ENCODE assay signal across 11 cellular contexts in the genomic region with DNA sequence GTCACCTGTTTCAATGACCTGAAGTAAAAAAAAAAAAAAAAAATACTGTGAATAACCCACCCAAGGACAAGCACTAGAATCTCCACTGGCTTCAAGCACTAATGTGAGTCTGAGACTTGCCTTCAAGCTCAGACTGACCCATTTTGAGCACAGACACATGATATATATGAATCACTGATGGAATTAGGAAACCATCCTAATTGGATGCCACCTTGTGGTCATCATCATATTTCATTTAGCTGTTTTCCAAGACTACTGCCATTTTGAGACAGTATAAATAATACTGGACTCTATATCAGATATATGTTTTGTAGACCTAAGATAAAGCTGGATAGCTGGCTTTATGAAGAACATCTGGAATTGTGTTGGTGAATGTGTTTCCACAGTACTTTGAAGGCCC.
DNase-seq lines count a peak whose midpoint lies in the region; ATAC-seq, FAIRE-seq and TF ChIP-seq lines count a peak whose summit lies in the region.
"Had no signal": no experiment of that assay in that cellular context is flagged by ENCODE, and none has a peak within 500 bp of the region (broad histone marks: within the 10 kb centered on the region; RNA-seq: fewer than 3 reads in every experiment).

No MANE protein-coding gene starts in this region.

- in situ Hi-C loops in HepG2 (cut with HindIII; ENCODE audit: extremely low pct_ligation_motif_present, low pct_unique_long_range_greater_than_20kb): no loop called here

- DNase-seq in HepG2 (ENCODE audit: low spot score): peak; percentile 0
- DNase-seq in right lobe of liver: no peak
- DNase-seq in LNCaP clone FGC (ENCODE audit: low read depth): peak; percentile 1
- DNase-seq in astrocyte (ENCODE audit: low read depth): peak; percentile 0
- no peak for DNase-seq in stimulated activated CD4-positive, alpha-beta T cell treated with anti-CD3 and anti-CD28 coated beads, Interleukin-2, amount 100 ng/mL, for 48 hours
- no peak for DNase-seq in dedifferentiated amniotic fluid mesenchymal stem cell (ENCODE audit: extremely low spot score)
- DNase-seq in cortex of kidney (lab: John Stamatoyannopoulos, UW): no peak
- DNase-seq: activated CD4-positive, alpha-beta memory T cell treated with anti-CD3 and anti-CD28 coated beads, Interleukin-2, amount 10 ng/mL, durations not matched to agents 7 days and 5 days; T-cell had no signal

- H3K79me2 ChIP-seq in HepG2 (ENCODE audit: insufficient read depth, low read length): no peaks in the 10 kb centered on the region
- H3K79me2 ChIP-seq in astrocyte (ENCODE audit: insufficient read depth, low read length): no peaks in the 10 kb centered on the region

- H3K4me3 ChIP-seq in HepG2 (replicated peaks in 1 of 3; ENCODE audit: insufficient read depth in 1 of 3, low read depth in 2 of 3, low read length in 3 of 3) (no peak overlapping the region), right lobe of liver (no peak overlapping the region), LNCaP clone FGC (ENCODE audit: low read depth, low read length) (no peak overlapping the region), astrocyte (ENCODE audit: insufficient read depth, low read depth, low read length) (no peak overlapping the region)
- H3K4me3 ChIP-seq: K562 had no signal

- H3K9ac ChIP-seq in HepG2 (ENCODE audit: insufficient read depth, low read depth, low read length) (no peak overlapping the region), astrocyte (ENCODE audit: low read length) (no peak overlapping the region)

- no peak for TF ChIP-seq RAD21 in HepG2 (CRISPR knock-in tag; IDR thresholded peaks at IDR 0.05)

- H3K36me3 ChIP-seq in HepG2 (replicated peaks in 1 of 2; ENCODE audit: control insufficient read depth in 1 of 2, insufficient read depth in 2 of 2, low read length in 2 of 2) (no peaks in the 10 kb centered on the region), right lobe of liver (no peaks in the 10 kb centered on the region), astrocyte (ENCODE audit: insufficient read depth, low read length) (no peaks in the 10 kb centered on the region)

- ATAC-seq in HepG2 (no peak), right lobe of liver (no peak), HG03108 (IDR thresholded peaks at IDR 0.05; ENCODE audit: unreplicated experiment) (no peak)
- ATAC-seq: K562, T-cell had no signal

- no peak for TF ChIP-seq CTCF in HepG2 (CRISPR knock-in tag; IDR thresholded peaks at IDR 0.05)
- peak in 1 of 4 donors; percentile 10 for TF ChIP-seq CTCF in right lobe of liver (IDR thresholded peaks at IDR 0.05)
- TF ChIP-seq CTCF in LNCaP clone FGC (IDR thresholded peaks at IDR 0.05; ENCODE audit: control insufficient read depth, extremely low read depth, insufficient read depth): 0 out of 2 replicates have a peak, but pooled peaks have one; percentile 17
- TF ChIP-seq CTCF in astrocyte (IDR thresholded peaks at IDR 0.05; ENCODE audit: insufficient read depth, low read depth, low read length): peak; percentile 13

- intact Hi-C loops in HepG2 (cut with micrococcal nuclease; ENCODE audit: unreplicated experiment) (no loop called here), right lobe of liver (cut with DNase I) (no loop called here)

- no peaks in the 10 kb centered on the region for H3K9me3 ChIP-seq in HepG2 (ENCODE audit: low read length)
- no peaks in the 10 kb centered on the region for H3K9me3 ChIP-seq in right lobe of liver
- no peaks in the 10 kb centered on the region for H3K9me3 ChIP-seq in astrocyte (ENCODE audit: insufficient read depth, low read depth, low read length)

- H3K4me2 ChIP-seq in HepG2 (ENCODE audit: low read depth, low read length): no peak overlapping the region
- H3K4me2 ChIP-seq in astrocyte (ENCODE audit: low read length): no peak overlapping the region

- CTCF ChIA-PET in HepG2 (lab: Yijun Ruan, JAX; ENCODE audit: low intra/inter-chr PET ratio, low total read pairs): no interaction called here

- TF ChIP-seq POLR2A in HepG2 (IDR thresholded peaks at IDR 0.05; ENCODE audit: insufficient read depth in 1 of 2, low read depth in 2 of 2, low read length in 2 of 2): no peak
- no peak for TF ChIP-seq POLR2A in right lobe of liver (IDR thresholded peaks at IDR 0.05)

- FAIRE-seq in HepG2 (lab: Jason Lieb, UNC) (no peak), astrocyte (lab: Jason Lieb, UNC) (no peak)
- FAIRE-seq: K562 had no signal

- no peaks in the 10 kb centered on the region for H3K9me3 Mint-ChIP-seq in astrocyte (ENCODE audit: unreplicated experiment)
- H3K9me3 Mint-ChIP-seq: activated CD4-positive, alpha-beta memory T cell treated with anti-CD3 and anti-CD28 coated beads, Interleukin-2, amount 10 ng/mL, durations not matched to agents 7 days and 5 days; T-cell had no signal

- H3K36me3 Mint-ChIP-seq in astrocyte (ENCODE audit: low read depth, unreplicated experiment): no peaks in the 10 kb centered on the region
- H3K36me3 Mint-ChIP-seq: T-cell had no signal

- H3K4me1 ChIP-seq in HepG2 (ENCODE audit: insufficient read depth, low read length): no peaks in the 10 kb centered on the region
- H3K4me1 ChIP-seq in right lobe of liver: no peaks in the 10 kb centered on the region
- no peaks in the 10 kb centered on the region for H3K4me1 ChIP-seq in astrocyte (ENCODE audit: insufficient read depth, low read length)

- H2AFZ ChIP-seq in HepG2 (ENCODE audit: low read length) (no peak overlapping the region), astrocyte (ENCODE audit: low read depth, low read length) (no peak overlapping the region)

- H3K4me3 Mint-ChIP-seq in astrocyte (ENCODE audit: unreplicated experiment): no peak overlapping the region
- H3K4me3 Mint-ChIP-seq: activated CD4-positive, alpha-beta memory T cell treated with anti-CD3 and anti-CD28 coated beads, Interleukin-2, amount 10 ng/mL, durations not matched to agents 7 days and 5 days; T-cell had no signal

- POLR2A ChIA-PET in HepG2 (lab: Yijun Ruan, JAX): no interaction called here

- no peaks in the 10 kb centered on the region for H4K20me1 ChIP-seq in HepG2 (ENCODE audit: insufficient read depth, low read length)
- no peaks in the 10 kb centered on the region for H4K20me1 ChIP-seq in astrocyte (ENCODE audit: insufficient read depth, low read length)

- no TSS peak for BruUV-seq in HepG2 (replicated peaks; lab: Mats Ljungman, UMichigan)

- H3K27ac ChIP-seq in HepG2 (ENCODE audit: extremely low read length, insufficient read depth, low read length) (no peak overlapping the region), right lobe of liver (no peak overlapping the region), astrocyte (ENCODE audit: low read depth, low read length) (no peak overlapping the region)

- H3K27ac Mint-ChIP-seq in astrocyte (ENCODE audit: unreplicated experiment): no peak overlapping the region
- H3K27ac Mint-ChIP-seq: activated CD4-positive, alpha-beta memory T cell treated with anti-CD3 and anti-CD28 coated beads, Interleukin-2, amount 10 ng/mL, durations not matched to agents 7 days and 5 days; T-cell had no signal

- H3K27me3 Mint-ChIP-seq in astrocyte (ENCODE audit: low read depth, unreplicated experiment): no peaks in the 10 kb centered on the region
- H3K27me3 Mint-ChIP-seq: activated CD4-positive, alpha-beta memory T cell treated with anti-CD3 and anti-CD28 coated beads, Interleukin-2, amount 10 ng/mL, durations not matched to agents 7 days and 5 days; T-cell had no signal

- TF ChIP-seq EP300 in HepG2 (IDR thresholded peaks at IDR 0.05; ENCODE audit: low read depth in 2 of 2, low read length in 2 of 2): no peak
- TF ChIP-seq EP300 in HepG2 (CRISPR knock-in tag; IDR thresholded peaks at IDR 0.05; ENCODE audit: borderline replicate concordance): no peak

- no peaks in the 10 kb centered on the region for H3K4me1 Mint-ChIP-seq in astrocyte (ENCODE audit: low read depth, unreplicated experiment)
- H3K4me1 Mint-ChIP-seq: activated CD4-positive, alpha-beta memory T cell treated with anti-CD3 and anti-CD28 coated beads, Interleukin-2, amount 10 ng/mL, durations not matched to agents 7 days and 5 days; T-cell had no signal

- no peaks in the 10 kb centered on the region for H3K27me3 ChIP-seq in HepG2 (ENCODE audit: control insufficient read depth in 1 of 2, insufficient read depth in 2 of 2, low read length in 2 of 2)
- H3K27me3 ChIP-seq in right lobe of liver: no peaks in the 10 kb centered on the region
- no peaks in the 10 kb centered on the region for H3K27me3 ChIP-seq in astrocyte (ENCODE audit: insufficient read depth, low read length)

TF ChIP-seq in HepG2, 621 proteins besides CTCF, POLR2A, EP300 and RAD21:
- TF ChIP-seq SIX4 (CRISPR knock-in tag; IDR thresholded peaks at IDR 0.05) (no peak), SMAD3 (CRISPR knock-in tag; IDR thresholded peaks at IDR 0.05) (no peak), BORCS8-MEF2B (CRISPR knock-in tag; IDR thresholded peaks at IDR 0.05) (no peak), FLYWCH1 (CRISPR knock-in tag; IDR thresholded peaks at IDR 0.05) (no peak), ZNF468 (CRISPR knock-in tag; IDR thresholded peaks at IDR 0.05) (no peak), JUNB (CRISPR knock-in tag; IDR thresholded peaks at IDR 0.05; ENCODE audit: borderline replicate concordance) (no peak), SOX13 (IDR thresholded peaks at IDR 0.05) (no peak), SOX13 (CRISPR knock-in tag; conservative IDR thresholded peaks at IDR 0.05 in 1 of 2, IDR thresholded peaks at IDR 0.05 in 1 of 2) (no peak), ZNF558 (CRISPR knock-in tag; IDR thresholded peaks at IDR 0.05; ENCODE audit: borderline replicate concordance) (no peak)
- TF ChIP-seq, protein P1, sequence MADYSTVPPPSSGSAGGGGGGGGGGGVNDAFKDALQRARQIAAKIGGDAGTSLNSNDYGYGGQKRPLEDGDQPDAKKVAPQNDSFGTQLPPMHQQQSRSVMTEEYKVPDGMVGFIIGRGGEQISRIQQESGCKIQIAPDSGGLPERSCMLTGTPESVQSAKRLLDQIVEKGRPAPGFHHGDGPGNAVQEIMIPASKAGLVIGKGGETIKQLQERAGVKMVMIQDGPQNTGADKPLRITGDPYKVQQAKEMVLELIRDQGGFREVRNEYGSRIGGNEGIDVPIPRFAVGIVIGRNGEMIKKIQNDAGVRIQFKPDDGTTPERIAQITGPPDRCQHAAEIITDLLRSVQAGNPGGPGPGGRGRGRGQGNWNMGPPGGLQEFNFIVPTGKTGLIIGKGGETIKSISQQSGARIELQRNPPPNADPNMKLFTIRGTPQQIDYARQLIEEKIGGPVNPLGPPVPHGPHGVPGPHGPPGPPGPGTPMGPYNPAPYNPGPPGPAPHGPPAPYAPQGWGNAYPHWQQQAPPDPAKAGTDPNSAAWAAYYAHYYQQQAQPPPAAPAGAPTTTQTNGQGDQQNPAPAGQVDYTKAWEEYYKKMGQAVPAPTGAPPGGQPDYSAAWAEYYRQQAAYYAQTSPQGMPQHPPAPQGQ (CRISPR knock-in tag; IDR thresholded peaks at IDR 0.05; ENCODE audit: borderline replicate concordance): no peak

Comparison
In these comparisons a context has a peak if more than half of its experiments do, and no peak if none do; other contexts are left out.
1. DNase-seq: peak in HepG2 (single experiment), LNCaP clone FGC (single experiment) and astrocyte (single experiment); none in right lobe of liver (0 of 3), stimulated activated CD4-positive, alpha-beta T cell treated with anti-CD3 and anti-CD28 coated beads, Interleukin-2, amount 100 ng/mL, for 48 hours (0 of 2), dedifferentiated amniotic fluid mesenchymal stem cell (single experiment) and cortex of kidney (single experiment).